Comparison of ENCODE assay signal across 8 cellular contexts in genomic region chr7:134986363-134987231, GRCh38. TPM values are rescaled to one million over a fixed set of nuclear protein-coding genes. Genes with fewer than 3 reads are reported as not detected.
DNase-seq lines count a peak whose midpoint lies in the region; ATAC-seq and TF ChIP-seq lines count a peak whose summit lies in the region.

Gene AGBL3 (plus strand): TSS chr7:134986508. CDS start chr7:134987934, 1,426 bp downstream.

- peak; percentile 69 for TF ChIP-seq CTCF in kidney epithelial cell (IDR thresholded peaks at IDR 0.05; ENCODE audit: insufficient read depth, low read length, poor library complexity, severe bottlenecking)

- H3K4me3 ChIP-seq in kidney epithelial cell (ENCODE audit: low read depth, low read length): peak within 1 kb of the TSS; percentile 68

- H3K27me3 ChIP-seq in kidney epithelial cell (ENCODE audit: control insufficient read depth, insufficient read depth, low read length): no peaks in the 10 kb centered on the region

- peak; percentile 90 for ATAC-seq in GM19025 (IDR thresholded peaks at IDR 0.05; ENCODE audit: low read depth, unreplicated experiment)
- peak; percentile 90 for ATAC-seq in HG03342 (IDR thresholded peaks at IDR 0.05; ENCODE audit: unreplicated experiment)

- DNase-seq in AG20443 (ENCODE audit: low spot score): peak; percentile 97
- DNase-seq in NCI-H345 treated with DMSO at 0.1 percent for 48 hours (lab: John Stamatoyannopoulos, UW; ENCODE audit: unreplicated experiment): peak; percentile 93
- peak; percentile 90 for DNase-seq in activated CD4-positive, CD25-positive, alpha-beta regulatory T cell treated with anti-CD3 and anti-CD28 coated beads, Interleukin-2, amount 50 U/mL, for 72 hours
- DNase-seq in cerebellum (ENCODE audit: low spot score): peak; percentile 92
- DNase-seq in kidney epithelial cell (ENCODE audit: low read depth): peak; percentile 81
- DNase-seq in stimulated activated CD4-positive, alpha-beta T cell treated with anti-CD3 and anti-CD28 coated beads, Interleukin-15, amount 100 ng/mL, for 48 hours (ENCODE audit: low read depth in 2 of 2): peak; percentile 81 to 90

- no peaks in the 10 kb centered on the region for H3K36me3 ChIP-seq in kidney epithelial cell (ENCODE audit: control insufficient read depth, insufficient read depth, low read length)

RNA-seq across cellular contexts. Expression of gene AGBL3, which starts in this region (rescaled TPM):
- 6.9 TPM for total RNA-seq in cerebellum
- total RNA-seq in kidney epithelial cell: 1.0 and 1.6 TPM in 2 replicates

Comparison
In these comparisons a context has a peak if more than half of its experiments do, and no peak if none do; other contexts are left out.
1. Peak in every context shown above with its lines: DNase-seq, ATAC-seq and H3K4me3 ChIP-seq.